Comparison of ENCODE assay signal across 24 cellular contexts in the genomic region with DNA sequence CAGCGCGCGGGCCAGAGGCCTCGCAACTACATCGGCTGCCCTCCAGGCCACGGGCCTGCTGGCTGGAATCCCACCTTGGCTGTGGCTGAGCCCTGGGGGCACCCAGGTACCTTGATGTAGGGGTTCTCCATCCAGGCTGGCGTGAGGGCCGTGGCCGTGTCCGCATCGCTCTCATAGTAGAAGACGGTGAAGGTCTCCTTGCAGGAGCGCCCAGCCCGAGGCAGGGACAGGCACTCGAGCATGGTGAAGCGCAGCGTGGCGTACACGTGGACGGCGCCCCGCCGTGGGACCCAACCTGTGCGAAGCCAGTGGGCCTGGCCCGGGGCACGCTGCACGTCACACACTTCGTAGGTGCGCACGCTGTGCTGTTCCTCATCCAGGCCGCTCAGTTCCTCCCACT.
"Had no signal": no experiment of that assay in that cellular context is flagged by ENCODE, and none has a peak within 500 bp of the region (broad histone marks: within the 10 kb centered on the region; RNA-seq: fewer than 3 reads in every experiment).

No MANE protein-coding gene starts in this region.

- H3K36me3 Mint-ChIP-seq: stimulated activated effector memory CD8-positive, alpha-beta T cell treated with anti-CD3 and anti-CD28 coated beads, Interleukin-12 subunit alpha, Interleukin-12 subunit beta, amount 100 ng/mL, for 72 hours had no signal

- H3K4me3 Mint-ChIP-seq: neural crest cell; stimulated activated effector memory CD8-positive, alpha-beta T cell treated with anti-CD3 and anti-CD28 coated beads, Interleukin-12 subunit alpha, Interleukin-12 subunit beta, amount 100 ng/mL, for 72 hours; stimulated activated naive CD8-positive, alpha-beta T cell treated with anti-CD3 and anti-CD28 coated beads, Interleukin-15, Interleukin-2, amounts not matched to agents 100 ng/mL and 50 ng/mL, for 24 hours had no signal

- H3K27ac ChIP-seq: parathyroid adenoma, psoas muscle, testis, upper lobe of right lung had no signal

- FAIRE-seq: colon, frontal cortex had no signal

- H3K9me3 ChIP-seq: heart left ventricle, psoas muscle, right lobe of liver, testis, tibial nerve, upper lobe of right lung had no signal

- H3K9ac ChIP-seq: parathyroid adenoma had no signal

- H3K9me3 Mint-ChIP-seq: naive thymus-derived CD8-positive, alpha-beta T cell; neural crest cell; stimulated activated effector memory CD8-positive, alpha-beta T cell treated with anti-CD3 and anti-CD28 coated beads, Interleukin-12 subunit alpha, Interleukin-12 subunit beta, amount 100 ng/mL, for 72 hours; stimulated activated naive CD8-positive, alpha-beta T cell treated with anti-CD3 and anti-CD28 coated beads, Interleukin-15, Interleukin-2, amounts not matched to agents 100 ng/mL and 50 ng/mL, for 24 hours had no signal

- H3K4me1 ChIP-seq: parathyroid adenoma, psoas muscle had no signal

- H3K27ac Mint-ChIP-seq: naive thymus-derived CD8-positive, alpha-beta T cell; stimulated activated effector memory CD8-positive, alpha-beta T cell treated with anti-CD3 and anti-CD28 coated beads, Interleukin-12 subunit alpha, Interleukin-12 subunit beta, amount 100 ng/mL, for 72 hours; stimulated activated naive CD8-positive, alpha-beta T cell treated with anti-CD3 and anti-CD28 coated beads, Interleukin-15, Interleukin-2, amounts not matched to agents 100 ng/mL and 50 ng/mL, for 24 hours had no signal

- ATAC-seq: esophagus mucosa; heart left ventricle; left colon; left ventricle myocardium superior; naive thymus-derived CD8-positive, alpha-beta T cell; psoas muscle; stimulated activated effector memory CD8-positive, alpha-beta T cell treated with anti-CD3 and anti-CD28 coated beads, Interleukin-12 subunit alpha, Interleukin-12 subunit beta, amount 100 ng/mL, for 72 hours; upper lobe of right lung had no signal

- H3K27me3 ChIP-seq: right lobe of liver, testis, upper lobe of right lung had no signal

- H2AFZ ChIP-seq: parathyroid adenoma had no signal

- H3K4me3 ChIP-seq: lung, psoas muscle, testis, tibial nerve, upper lobe of right lung had no signal

- DNase-seq: cerebellar nuclear complex; heart left ventricle; hippocampal formation; left colon; left ventricle myocardium superior; mesendoderm; naive thymus-derived CD8-positive, alpha-beta T cell; nucleus accumbens; retina; stimulated activated CD4-positive, alpha-beta T cell treated with anti-CD3 and anti-CD28 coated beads, Interleukin-4, amount 100 ng/mL, for 1 hour; stimulated activated CD8-positive, alpha-beta memory T cell treated with anti-CD3 and anti-CD28 coated beads, Interleukin-4, amount 100 ng/mL, for 48 hours; testis; upper lobe of right lung had no signal

- H3K79me2 ChIP-seq: parathyroid adenoma had no signal
